Comparison of ENCODE assay signal across 18 cellular contexts in the genomic region with DNA sequence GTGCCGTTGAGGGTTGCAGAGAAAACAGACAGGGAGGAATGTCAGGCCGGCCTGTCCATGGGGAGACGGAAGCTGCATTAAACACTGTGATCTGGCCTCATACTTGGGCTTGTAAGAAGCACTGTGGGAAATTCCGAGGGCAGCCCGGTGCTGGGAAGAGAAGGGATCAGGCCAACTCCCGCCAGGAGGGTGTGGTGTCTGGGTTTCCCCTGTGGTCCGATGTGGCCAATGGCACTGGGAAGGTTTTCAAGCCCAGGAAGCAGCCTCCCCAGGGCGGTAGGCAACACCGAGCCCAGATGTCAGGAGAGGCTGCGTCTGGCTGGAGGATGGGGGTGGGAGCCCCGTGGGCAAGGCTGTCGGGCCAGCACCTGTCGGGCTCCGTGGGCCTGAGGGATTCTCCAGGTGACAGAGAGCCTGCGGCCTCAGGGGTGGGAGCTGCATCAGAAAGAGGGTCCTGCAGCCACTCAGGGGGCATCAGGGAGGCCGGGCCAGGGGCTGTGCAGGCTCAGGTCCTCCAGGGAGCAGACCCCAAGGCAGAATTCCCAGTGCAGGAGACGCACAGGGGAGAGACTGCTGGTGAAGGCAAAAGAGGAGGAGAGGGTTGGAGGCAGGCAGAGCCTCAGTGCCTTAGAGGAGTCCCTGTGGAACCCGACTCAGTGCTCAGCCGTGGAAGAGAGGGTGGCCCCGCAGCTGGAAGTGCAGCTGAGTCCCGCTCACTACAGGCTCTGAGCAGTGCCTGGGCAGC. TPM values are rescaled to one million over a fixed set of nuclear protein-coding genes. Genes with fewer than 3 reads are reported as not detected.
DNase-seq lines count a peak whose midpoint lies in the region; ATAC-seq, FAIRE-seq and TF ChIP-seq lines count a peak whose summit lies in the region.
"Had no signal": no experiment of that assay in that cellular context is flagged by ENCODE, and none has a peak within 500 bp of the region (broad histone marks: within the 10 kb centered on the region; RNA-seq: fewer than 3 reads in every experiment).

No MANE protein-coding gene starts in this region.

- H3K9me3 ChIP-seq in neural cell (ENCODE audit: low read length) = no peaks in the 10 kb centered on the region
- H3K9me3 ChIP-seq in right atrium auricular region = no peaks in the 10 kb centered on the region
- H3K9me3 ChIP-seq: thoracic aorta had no signal

- no peak for FAIRE-seq in bronchial epithelial cell (lab: Jason Lieb, UNC)
- FAIRE-seq: RCC 7860 had no signal

- TF ChIP-seq CTCF in activated CD8-positive, alpha-beta T cell treated with anti-CD3 and anti-CD28 coated beads for 36 hours (IDR thresholded peaks at IDR 0.05) = no peak
- no peak for TF ChIP-seq CTCF in GM23338 (conservative IDR thresholded peaks at IDR 0.05; ENCODE audit: low read depth in 2 of 2)
- no peak for TF ChIP-seq CTCF in bronchial epithelial cell (IDR thresholded peaks at IDR 0.05; ENCODE audit: insufficient read depth, low read length, severe bottlenecking)
- peak; percentile 6 for TF ChIP-seq CTCF in neural cell (IDR thresholded peaks at IDR 0.05; ENCODE audit: poor library complexity, severe bottlenecking)
- no peak for TF ChIP-seq CTCF in natural killer cell (IDR thresholded peaks at IDR 0.05)
- TF ChIP-seq CTCF in right atrium auricular region (IDR thresholded peaks at IDR 0.05) = no peak

- H4K20me1 ChIP-seq in GM23338 (replicated peaks; ENCODE audit: insufficient read depth) = no peaks in the 10 kb centered on the region
- no peaks in the 10 kb centered on the region for H4K20me1 ChIP-seq in neural cell (ENCODE audit: insufficient read depth)

- peaks cover 74% of the 10 kb centered on the region for H3K4me1 Mint-ChIP-seq in activated CD8-positive, alpha-beta T cell treated with anti-CD3 and anti-CD28 coated beads, Interleukin-2, amount 10 ng/mL, durations not matched to agents 7 days and 5 days (ENCODE audit: low read depth)
- peaks cover 46% of the 10 kb centered on the region for H3K4me1 Mint-ChIP-seq in activated CD8-positive, alpha-beta T cell treated with anti-CD3 and anti-CD28 coated beads for 36 hours (ENCODE audit: low read depth)
- H3K4me1 Mint-ChIP-seq in GM23338 (peaks cover 12% of the 10 kb centered on the region), natural killer cell (peaks cover 0 to 5% of the 10 kb centered on the region in 2 donors)

- H3K4me2 ChIP-seq in GM23338 = no peak overlapping the region
- no peak overlapping the region for H3K4me2 ChIP-seq in neural cell (ENCODE audit: low read length)

- no peak for DNase-seq in activated CD8-positive, alpha-beta T cell treated with anti-CD3 and anti-CD28 coated beads, Interleukin-2, amount 10 ng/mL, durations not matched to agents 7 days and 5 days
- DNase-seq in activated CD8-positive, alpha-beta T cell treated with anti-CD3 and anti-CD28 coated beads for 36 hours = no peak
- no peak for DNase-seq in GM23338 (ENCODE audit: low spot score)
- DNase-seq in bronchial epithelial cell (ENCODE audit: low read depth) = peak; percentile 26
- no peak for DNase-seq in natural killer cell
- DNase-seq in right atrium auricular region (ENCODE audit: low spot score) = no peak
- DNase-seq: activated effector memory CD4-positive, alpha-beta T cell treated with Interleukin-2 at 50 U/mL for 16 hours; aorta; NCI-H2227 treated with DMSO at 0.1 percent for 48 hours had no signal

- no peaks in the 10 kb centered on the region for H3K27me3 Mint-ChIP-seq in activated CD8-positive, alpha-beta T cell treated with anti-CD3 and anti-CD28 coated beads, Interleukin-2, amount 10 ng/mL, durations not matched to agents 7 days and 5 days (ENCODE audit: low read depth)
- no peaks in the 10 kb centered on the region for H3K27me3 Mint-ChIP-seq in activated CD8-positive, alpha-beta T cell treated with anti-CD3 and anti-CD28 coated beads for 36 hours
- H3K27me3 Mint-ChIP-seq in GM23338 (ENCODE audit: insufficient read depth, low read depth, poor library complexity) = peaks cover 7% of the 10 kb centered on the region
- peaks cover 6 to 29% of the 10 kb centered on the region in 2 donors for H3K27me3 Mint-ChIP-seq in natural killer cell (ENCODE audit: low read depth in 2 of 2)

- CTCF ChIA-PET in activated CD8-positive, alpha-beta T cell treated with anti-CD3 and anti-CD28 coated beads, Interleukin-2, amount 10 ng/mL, durations not matched to agents 7 days and 5 days (lab: Charles Lee) = interaction anchor here (1.0 kb wide), 3 partner anchors 9 to 14 kb away, joined by 4 to 5 read pairs (median 4); no protein-coding TSS in a partner anchor
- CTCF ChIA-PET in activated CD8-positive, alpha-beta T cell treated with anti-CD3 and anti-CD28 coated beads for 36 hours (lab: Charles Lee) = interaction anchor here (0.7 to 2.6 kb wide), 4 partner anchors 8 to 30 kb away, joined by 3 to 9 read pairs (median 4); no protein-coding TSS in a partner anchor

- H3K4me3 Mint-ChIP-seq in activated CD8-positive, alpha-beta T cell treated with anti-CD3 and anti-CD28 coated beads, Interleukin-2, amount 10 ng/mL, durations not matched to agents 7 days and 5 days = no peak overlapping the region
- no peak overlapping the region for H3K4me3 Mint-ChIP-seq in activated CD8-positive, alpha-beta T cell treated with anti-CD3 and anti-CD28 coated beads for 36 hours
- no peak overlapping the region for H3K4me3 Mint-ChIP-seq in GM23338
- H3K4me3 Mint-ChIP-seq in natural killer cell = no peak overlapping the region

- H3F3A ChIP-seq in GM23338 (replicated peaks; ENCODE audit: low read depth) (no peaks in the 10 kb centered on the region), neural cell (ENCODE audit: insufficient read depth, low read length, poor library complexity, severe bottlenecking) (no peaks in the 10 kb centered on the region)

- peaks cover 59% of the 10 kb centered on the region for H3K36me3 Mint-ChIP-seq in activated CD8-positive, alpha-beta T cell treated with anti-CD3 and anti-CD28 coated beads, Interleukin-2, amount 10 ng/mL, durations not matched to agents 7 days and 5 days (ENCODE audit: low read depth)
- H3K36me3 Mint-ChIP-seq in activated CD8-positive, alpha-beta T cell treated with anti-CD3 and anti-CD28 coated beads for 36 hours (ENCODE audit: low read depth) = peaks cover 30% of the 10 kb centered on the region
- H3K36me3 Mint-ChIP-seq in GM23338 (ENCODE audit: low read depth) (no peaks in the 10 kb centered on the region), natural killer cell (no peaks in the 10 kb centered on the region)

- no peak for TF ChIP-seq RAD21 in neural cell (conservative IDR thresholded peaks at IDR 0.05)

- H3K4me3 ChIP-seq in GM23338 (no peak overlapping the region), bronchial epithelial cell (ENCODE audit: low read depth, low read length) (no peak overlapping the region), neural cell (ENCODE audit: low read length) (no peak overlapping the region), right atrium auricular region (no peak overlapping the region)
- H3K4me3 ChIP-seq: thoracic aorta had no signal

- peak overlapping the region; percentile 36 for H3K27ac Mint-ChIP-seq in activated CD8-positive, alpha-beta T cell treated with anti-CD3 and anti-CD28 coated beads, Interleukin-2, amount 10 ng/mL, durations not matched to agents 7 days and 5 days
- no peak overlapping the region for H3K27ac Mint-ChIP-seq in activated CD8-positive, alpha-beta T cell treated with anti-CD3 and anti-CD28 coated beads for 36 hours
- H3K27ac Mint-ChIP-seq in GM23338 (no peak overlapping the region), natural killer cell (no peak overlapping the region)

- H3K79me2 ChIP-seq in GM23338 (replicated peaks; ENCODE audit: insufficient read depth) (no peaks in the 10 kb centered on the region), neural cell (replicated peaks; ENCODE audit: insufficient read depth, low read length) (no peaks in the 10 kb centered on the region)
- H3K79me2 ChIP-seq: parathyroid adenoma had no signal

- H2AFZ ChIP-seq in GM23338 (peak overlapping the region; percentile 14; the same call in 1 of the 2 replicates), neural cell (ENCODE audit: low read depth, low read length) (no peak overlapping the region)
- H2AFZ ChIP-seq: parathyroid adenoma had no signal

- H3K4me1 ChIP-seq in GM23338 (ENCODE audit: insufficient read depth) = no peaks in the 10 kb centered on the region
- no peaks in the 10 kb centered on the region for H3K4me1 ChIP-seq in right atrium auricular region
- H3K4me1 ChIP-seq: parathyroid adenoma had no signal

- POLR2A ChIA-PET in activated CD8-positive, alpha-beta T cell treated with anti-CD3 and anti-CD28 coated beads, Interleukin-2, amount 10 ng/mL, durations not matched to agents 7 days and 5 days (lab: Charles Lee) = interaction anchor here (1.4 kb wide), 1 partner anchor 29 kb away, joined by 4 read pairs; no protein-coding TSS in a partner anchor
- POLR2A ChIA-PET in activated CD8-positive, alpha-beta T cell treated with anti-CD3 and anti-CD28 coated beads for 36 hours (lab: Charles Lee) = interaction anchor here (1.1 to 8.2 kb wide), 5 partner anchors 8 to 36 kb away, joined by 3 to 91 read pairs (median 4); partner anchors contain the start of gene UBASH3A

- no peak overlapping the region for H3K9ac ChIP-seq in neural cell (ENCODE audit: low read length)
- H3K9ac ChIP-seq: parathyroid adenoma had no signal

- intact Hi-C loops in activated CD8-positive, alpha-beta T cell treated with anti-CD3 and anti-CD28 coated beads for 36 hours (cut with micrococcal nuclease) = no loop called here
- intact Hi-C loops in natural killer cell (cut with micrococcal nuclease) = no loop called here

- H3K27ac ChIP-seq in GM23338 (ENCODE audit: low read depth) (no peak overlapping the region), neural cell (ENCODE audit: low read length) (no peak overlapping the region), right atrium auricular region (no peak overlapping the region)
- H3K27ac ChIP-seq: parathyroid adenoma, thoracic aorta had no signal

- no peak for ATAC-seq in activated CD8-positive, alpha-beta T cell treated with anti-CD3 and anti-CD28 coated beads, Interleukin-2, amount 10 ng/mL, durations not matched to agents 7 days and 5 days
- no peak for ATAC-seq in activated CD8-positive, alpha-beta T cell treated with anti-CD3 and anti-CD28 coated beads for 36 hours
- ATAC-seq in GM23338 = peak; percentile 22
- ATAC-seq in GM21526 (IDR thresholded peaks at IDR 0.05; ENCODE audit: low FRiP score, unreplicated experiment) = no peak
- no peak for ATAC-seq in natural killer cell

- no peaks in the 10 kb centered on the region for H3K36me3 ChIP-seq in GM23338 (ENCODE audit: insufficient read depth)
- no peaks in the 10 kb centered on the region for H3K36me3 ChIP-seq in bronchial epithelial cell (ENCODE audit: control insufficient read depth, insufficient read depth, low read length)
- H3K36me3 ChIP-seq in neural cell (ENCODE audit: insufficient read depth, low read length) = no peaks in the 10 kb centered on the region
- H3K36me3 ChIP-seq in right atrium auricular region = no peaks in the 10 kb centered on the region
- H3K36me3 ChIP-seq: thoracic aorta had no signal

- H3K9me3 Mint-ChIP-seq in activated CD8-positive, alpha-beta T cell treated with anti-CD3 and anti-CD28 coated beads, Interleukin-2, amount 10 ng/mL, durations not matched to agents 7 days and 5 days (ENCODE audit: insufficient read depth) = no peaks in the 10 kb centered on the region
- no peaks in the 10 kb centered on the region for H3K9me3 Mint-ChIP-seq in activated CD8-positive, alpha-beta T cell treated with anti-CD3 and anti-CD28 coated beads for 36 hours
- no peaks in the 10 kb centered on the region for H3K9me3 Mint-ChIP-seq in GM23338
- H3K9me3 Mint-ChIP-seq in natural killer cell = no peaks in the 10 kb centered on the region

- no peak for TF ChIP-seq EP300 in neural cell (conservative IDR thresholded peaks at IDR 0.05; ENCODE audit: poor library complexity, severe bottlenecking)

- H3K27me3 ChIP-seq in GM23338 (ENCODE audit: insufficient read depth) (no peaks in the 10 kb centered on the region), bronchial epithelial cell (ENCODE audit: control insufficient read depth, insufficient read depth, low read length) (peaks cover 6% of the 10 kb centered on the region), neural cell (ENCODE audit: insufficient read depth, low read depth, low read length) (no peaks in the 10 kb centered on the region), right atrium auricular region (no peaks in the 10 kb centered on the region)

- no peaks in the 10 kb centered on the region for H3K9me2 ChIP-seq in GM23338 (ENCODE audit: insufficient read depth)
- H3K9me2 ChIP-seq in neural cell (ENCODE audit: insufficient read depth, low read length) = no peaks in the 10 kb centered on the region

RNA-seq across cellular contexts. Expression of gene UBASH3A, which starts 8.4 kb away (rescaled TPM):
- 10 to 100 TPM; 68.7 to 74.0 TPM for total RNA-seq in activated CD8-positive, alpha-beta T cell treated with anti-CD3 and anti-CD28 coated beads, Interleukin-2, amount 10 ng/mL, durations not matched to agents 7 days and 5 days
- 10 to 100 TPM; 48.7 to 52.9 TPM for total RNA-seq in activated CD8-positive, alpha-beta T cell treated with anti-CD3 and anti-CD28 coated beads for 36 hours
- not detected in 2 replicates for total RNA-seq in GM23338 (2014; rRNA removed; shearing (Covaris generic))
- polyA plus RNA-seq in GM23338 (2016; fragmentation: Nextera tagmentation; extraction: Ambion mirVana) = not detected in 2 replicates
- total RNA-seq in bronchial epithelial cell = not detected in 2 replicates
- polyA plus RNA-seq in neural cell = not detected in 2 replicates
- not detected in 2 replicates for polyA minus RNA-seq in neural cell
- total RNA-seq in natural killer cell = 1 to 10 TPM in 2 of 3 donors, under 1 TPM in 1; 0.66 to 5.0 (median 2.0) TPM
- under 1 TPM in 1 of 2 donors, not detected in 1; 0.12 TPM for total RNA-seq in right atrium auricular region
- total RNA-seq: glomerular endothelial cell, myocyte had no signal

RNA-seq across cellular contexts. Expression of gene TMPRSS3, which starts 16.2 kb away (rescaled TPM):
- total RNA-seq in activated CD8-positive, alpha-beta T cell treated with anti-CD3 and anti-CD28 coated beads, Interleukin-2, amount 10 ng/mL, durations not matched to agents 7 days and 5 days = 10 to 100 TPM in 1 of 2 experiments, 1 to 10 TPM in 1; 9.9 to 10.1 TPM
- total RNA-seq in activated CD8-positive, alpha-beta T cell treated with anti-CD3 and anti-CD28 coated beads for 36 hours = 100 to 1,000 TPM; 123 to 134 TPM
- total RNA-seq in GM23338 (2014; rRNA removed; shearing (Covaris generic)) = 0.17 TPM in 1 of 2 replicates, not detected in the other
- polyA plus RNA-seq in GM23338 (2016; fragmentation: Nextera tagmentation; extraction: Ambion mirVana) (not detected in 2 replicates), neural cell (0.12 TPM in 1 of 2 replicates, not detected in the other)
- total RNA-seq in bronchial epithelial cell (under 0.01 TPM in 1 of 2 replicates, not detected in the other), natural killer cell (under 1 TPM in 1 of 3 donors, not detected in 2; 0.25 TPM), right atrium auricular region (1 to 10 TPM; 1.1 to 2.4 TPM)
- not detected in 2 replicates for polyA minus RNA-seq in neural cell
- total RNA-seq: glomerular endothelial cell, myocyte, skeletal muscle tissue, thoracic aorta had no signal

RNA-seq across cellular contexts. Expression of gene TFF1, which starts 45.7 kb away (rescaled TPM):
- not detected for total RNA-seq in activated CD8-positive, alpha-beta T cell treated with anti-CD3 and anti-CD28 coated beads, Interleukin-2, amount 10 ng/mL, durations not matched to agents 7 days and 5 days
- 1 to 10 TPM in 1 of 2 experiments, not detected in 1; 1.1 TPM for total RNA-seq in activated CD8-positive, alpha-beta T cell treated with anti-CD3 and anti-CD28 coated beads for 36 hours
- total RNA-seq in GM23338 (2014; rRNA removed; shearing (Covaris generic)) = not detected in 2 replicates
- polyA plus RNA-seq in GM23338 (2016; fragmentation: Nextera tagmentation; extraction: Ambion mirVana) (not detected in 2 replicates), neural cell (not detected in 2 replicates)
- total RNA-seq in bronchial epithelial cell (not detected in 2 replicates), natural killer cell (not detected), right atrium auricular region (not detected)
- not detected in 2 replicates for polyA minus RNA-seq in neural cell
- total RNA-seq: aorta, glomerular endothelial cell, liver, myocyte, skeletal muscle tissue had no signal
- polyA plus RNA-seq: liver had no signal

Comparison
In these comparisons a context has a peak if more than half of its experiments do, and no peak if none do; other contexts are left out.
1. RNA of gene TMPRSS3, which starts 16.2 kb away (total RNA-seq): 123 to 134 TPM in activated CD8-positive, alpha-beta T cell treated with anti-CD3 and anti-CD28 coated beads for 36 hours; 9.9 to 10.1 TPM in activated CD8-positive, alpha-beta T cell treated with anti-CD3 and anti-CD28 coated beads, Interleukin-2, amount 10 ng/mL, durations not matched to agents 7 days and 5 days, 1.1 to 2.4 TPM in right atrium auricular region, 0.17 TPM in GM23338, 0.25 TPM in natural killer cell and under 0.01 TPM in bronchial epithelial cell; every median in the first group is over 10 times any median in the second.
2. RNA of gene UBASH3A, which starts 8.4 kb away (total RNA-seq): 68.7 to 74.0 TPM in activated CD8-positive, alpha-beta T cell treated with anti-CD3 and anti-CD28 coated beads, Interleukin-2, amount 10 ng/mL, durations not matched to agents 7 days and 5 days and 48.7 to 52.9 TPM in activated CD8-positive, alpha-beta T cell treated with anti-CD3 and anti-CD28 coated beads for 36 hours; 0.66 to 5.0 TPM in natural killer cell, 0.12 TPM in right atrium auricular region, not detected in GM23338 and not detected in bronchial epithelial cell; every median in the first group is over 4 times any median in the second.